In genomic region chr1:214439352-214440119, GRCh38 we compare ENCODE assay signal across 1 cellular context.
A peak's percentile ranks its signal among the peaks of the same experiment; 100 is the strongest.
TF ChIP-seq lines count a peak whose summit lies in the region.

No MANE protein-coding gene starts in this region.

TF ChIP-seq in K562, 482 proteins besides CTCF, POLR2A, EP300 and RAD21 (continued from another document and continues in another):
- TF ChIP-seq, protein P1, sequence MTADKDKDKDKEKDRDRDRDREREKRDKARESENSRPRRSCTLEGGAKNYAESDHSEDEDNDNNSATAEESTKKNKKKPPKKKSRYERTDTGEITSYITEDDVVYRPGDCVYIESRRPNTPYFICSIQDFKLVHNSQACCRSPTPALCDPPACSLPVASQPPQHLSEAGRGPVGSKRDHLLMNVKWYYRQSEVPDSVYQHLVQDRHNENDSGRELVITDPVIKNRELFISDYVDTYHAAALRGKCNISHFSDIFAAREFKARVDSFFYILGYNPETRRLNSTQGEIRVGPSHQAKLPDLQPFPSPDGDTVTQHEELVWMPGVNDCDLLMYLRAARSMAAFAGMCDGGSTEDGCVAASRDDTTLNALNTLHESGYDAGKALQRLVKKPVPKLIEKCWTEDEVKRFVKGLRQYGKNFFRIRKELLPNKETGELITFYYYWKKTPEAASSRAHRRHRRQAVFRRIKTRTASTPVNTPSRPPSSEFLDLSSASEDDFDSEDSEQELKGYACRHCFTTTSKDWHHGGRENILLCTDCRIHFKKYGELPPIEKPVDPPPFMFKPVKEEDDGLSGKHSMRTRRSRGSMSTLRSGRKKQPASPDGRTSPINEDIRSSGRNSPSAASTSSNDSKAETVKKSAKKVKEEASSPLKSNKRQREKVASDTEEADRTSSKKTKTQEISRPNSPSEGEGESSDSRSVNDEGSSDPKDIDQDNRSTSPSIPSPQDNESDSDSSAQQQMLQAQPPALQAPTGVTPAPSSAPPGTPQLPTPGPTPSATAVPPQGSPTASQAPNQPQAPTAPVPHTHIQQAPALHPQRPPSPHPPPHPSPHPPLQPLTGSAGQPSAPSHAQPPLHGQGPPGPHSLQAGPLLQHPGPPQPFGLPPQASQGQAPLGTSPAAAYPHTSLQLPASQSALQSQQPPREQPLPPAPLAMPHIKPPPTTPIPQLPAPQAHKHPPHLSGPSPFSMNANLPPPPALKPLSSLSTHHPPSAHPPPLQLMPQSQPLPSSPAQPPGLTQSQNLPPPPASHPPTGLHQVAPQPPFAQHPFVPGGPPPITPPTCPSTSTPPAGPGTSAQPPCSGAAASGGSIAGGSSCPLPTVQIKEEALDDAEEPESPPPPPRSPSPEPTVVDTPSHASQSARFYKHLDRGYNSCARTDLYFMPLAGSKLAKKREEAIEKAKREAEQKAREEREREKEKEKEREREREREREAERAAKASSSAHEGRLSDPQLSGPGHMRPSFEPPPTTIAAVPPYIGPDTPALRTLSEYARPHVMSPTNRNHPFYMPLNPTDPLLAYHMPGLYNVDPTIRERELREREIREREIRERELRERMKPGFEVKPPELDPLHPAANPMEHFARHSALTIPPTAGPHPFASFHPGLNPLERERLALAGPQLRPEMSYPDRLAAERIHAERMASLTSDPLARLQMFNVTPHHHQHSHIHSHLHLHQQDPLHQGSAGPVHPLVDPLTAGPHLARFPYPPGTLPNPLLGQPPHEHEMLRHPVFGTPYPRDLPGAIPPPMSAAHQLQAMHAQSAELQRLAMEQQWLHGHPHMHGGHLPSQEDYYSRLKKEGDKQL (CRISPR knock-in tag; IDR thresholded peaks at IDR 0.05; ENCODE audit: borderline replicate concordance): no peak
- TF ChIP-seq, protein P2, sequence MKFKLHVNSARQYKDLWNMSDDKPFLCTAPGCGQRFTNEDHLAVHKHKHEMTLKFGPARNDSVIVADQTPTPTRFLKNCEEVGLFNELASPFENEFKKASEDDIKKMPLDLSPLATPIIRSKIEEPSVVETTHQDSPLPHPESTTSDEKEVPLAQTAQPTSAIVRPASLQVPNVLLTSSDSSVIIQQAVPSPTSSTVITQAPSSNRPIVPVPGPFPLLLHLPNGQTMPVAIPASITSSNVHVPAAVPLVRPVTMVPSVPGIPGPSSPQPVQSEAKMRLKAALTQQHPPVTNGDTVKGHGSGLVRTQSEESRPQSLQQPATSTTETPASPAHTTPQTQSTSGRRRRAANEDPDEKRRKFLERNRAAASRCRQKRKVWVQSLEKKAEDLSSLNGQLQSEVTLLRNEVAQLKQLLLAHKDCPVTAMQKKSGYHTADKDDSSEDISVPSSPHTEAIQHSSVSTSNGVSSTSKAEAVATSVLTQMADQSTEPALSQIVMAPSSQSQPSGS (CRISPR knock-in tag; IDR thresholded peaks at IDR 0.05): no peak
- no peak for TF ChIP-seq ZNF184 (CRISPR knock-in tag; IDR thresholded peaks at IDR 0.05)
- TF ChIP-seq NR4A1 (CRISPR knock-in tag; IDR thresholded peaks at IDR 0.05): no peak
- no peak for TF ChIP-seq NR4A1 (tag; IDR thresholded peaks at IDR 0.05)
- no peak for TF ChIP-seq NFRKB (IDR thresholded peaks at IDR 0.05; ENCODE audit: low read depth)
- no peak for TF ChIP-seq UBTF (IDR thresholded peaks at IDR 0.05; ENCODE audit: borderline replicate concordance in 1 of 2, low read depth in 2 of 2, low read length in 2 of 2)
- TF ChIP-seq FOSL1 (tag; conservative IDR thresholded peaks at IDR 0.05): 0 out of 2 replicates have a peak, but pooled peaks have one; percentile 17
- TF ChIP-seq TRIM25 (IDR thresholded peaks at IDR 0.05; ENCODE audit: borderline replicate concordance): no peak
- TF ChIP-seq POU5F1 (IDR thresholded peaks at IDR 0.05; ENCODE audit: borderline replicate concordance, low read depth, low read length, partially characterized antibody): no peak
- TF ChIP-seq ZSCAN32 (CRISPR knock-in tag; IDR thresholded peaks at IDR 0.05): no peak
- no peak for TF ChIP-seq ZNF134 (CRISPR knock-in tag; conservative IDR thresholded peaks at IDR 0.05)
- no peak for TF ChIP-seq CEBPZ (IDR thresholded peaks at IDR 0.05; ENCODE audit: borderline replicate concordance, low read depth, low read length)
- no peak for TF ChIP-seq SMAD4 (CRISPR knock-in tag; conservative IDR thresholded peaks at IDR 0.05)
- TF ChIP-seq, protein P3, sequence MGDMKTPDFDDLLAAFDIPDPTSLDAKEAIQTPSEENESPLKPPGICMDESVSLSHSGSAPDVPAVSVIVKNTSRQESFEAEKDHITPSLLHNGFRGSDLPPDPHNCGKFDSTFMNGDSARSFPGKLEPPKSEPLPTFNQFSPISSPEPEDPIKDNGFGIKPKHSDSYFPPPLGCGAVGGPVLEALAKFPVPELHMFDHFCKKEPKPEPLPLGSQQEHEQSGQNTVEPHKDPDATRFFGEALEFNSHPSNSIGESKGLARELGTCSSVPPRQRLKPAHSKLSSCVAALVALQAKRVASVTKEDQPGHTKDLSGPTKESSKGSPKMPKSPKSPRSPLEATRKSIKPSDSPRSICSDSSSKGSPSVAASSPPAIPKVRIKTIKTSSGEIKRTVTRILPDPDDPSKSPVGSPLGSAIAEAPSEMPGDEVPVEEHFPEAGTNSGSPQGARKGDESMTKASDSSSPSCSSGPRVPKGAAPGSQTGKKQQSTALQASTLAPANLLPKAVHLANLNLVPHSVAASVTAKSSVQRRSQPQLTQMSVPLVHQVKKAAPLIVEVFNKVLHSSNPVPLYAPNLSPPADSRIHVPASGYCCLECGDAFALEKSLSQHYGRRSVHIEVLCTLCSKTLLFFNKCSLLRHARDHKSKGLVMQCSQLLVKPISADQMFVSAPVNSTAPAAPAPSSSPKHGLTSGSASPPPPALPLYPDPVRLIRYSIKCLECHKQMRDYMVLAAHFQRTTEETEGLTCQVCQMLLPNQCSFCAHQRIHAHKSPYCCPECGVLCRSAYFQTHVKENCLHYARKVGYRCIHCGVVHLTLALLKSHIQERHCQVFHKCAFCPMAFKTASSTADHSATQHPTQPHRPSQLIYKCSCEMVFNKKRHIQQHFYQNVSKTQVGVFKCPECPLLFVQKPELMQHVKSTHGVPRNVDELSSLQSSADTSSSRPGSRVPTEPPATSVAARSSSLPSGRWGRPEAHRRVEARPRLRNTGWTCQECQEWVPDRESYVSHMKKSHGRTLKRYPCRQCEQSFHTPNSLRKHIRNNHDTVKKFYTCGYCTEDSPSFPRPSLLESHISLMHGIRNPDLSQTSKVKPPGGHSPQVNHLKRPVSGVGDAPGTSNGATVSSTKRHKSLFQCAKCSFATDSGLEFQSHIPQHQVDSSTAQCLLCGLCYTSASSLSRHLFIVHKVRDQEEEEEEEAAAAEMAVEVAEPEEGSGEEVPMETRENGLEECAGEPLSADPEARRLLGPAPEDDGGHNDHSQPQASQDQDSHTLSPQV (IDR thresholded peaks at IDR 0.05): no peak
- no peak for TF ChIP-seq PCBP2 (IDR thresholded peaks at IDR 0.05; ENCODE audit: low read depth, low read length, poor library complexity, severe bottlenecking)
- TF ChIP-seq CBX3 (IDR thresholded peaks at IDR 0.05; ENCODE audit: borderline replicate concordance in 1 of 2, low read length in 2 of 2): no peak
- no peak for TF ChIP-seq BACH1 (tag; IDR thresholded peaks at IDR 0.05)
- peak; percentile 49 for TF ChIP-seq TEAD4 (IDR thresholded peaks at IDR 0.05; ENCODE audit: low read length)
- no peak for TF ChIP-seq TEAD4 (CRISPR knock-in tag; IDR thresholded peaks at IDR 0.05; ENCODE audit: borderline replicate concordance)
- TF ChIP-seq, protein P4, sequence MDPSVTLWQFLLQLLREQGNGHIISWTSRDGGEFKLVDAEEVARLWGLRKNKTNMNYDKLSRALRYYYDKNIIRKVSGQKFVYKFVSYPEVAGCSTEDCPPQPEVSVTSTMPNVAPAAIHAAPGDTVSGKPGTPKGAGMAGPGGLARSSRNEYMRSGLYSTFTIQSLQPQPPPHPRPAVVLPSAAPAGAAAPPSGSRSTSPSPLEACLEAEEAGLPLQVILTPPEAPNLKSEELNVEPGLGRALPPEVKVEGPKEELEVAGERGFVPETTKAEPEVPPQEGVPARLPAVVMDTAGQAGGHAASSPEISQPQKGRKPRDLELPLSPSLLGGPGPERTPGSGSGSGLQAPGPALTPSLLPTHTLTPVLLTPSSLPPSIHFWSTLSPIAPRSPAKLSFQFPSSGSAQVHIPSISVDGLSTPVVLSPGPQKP (CRISPR knock-in tag; IDR thresholded peaks at IDR 0.05): no peak
- TF ChIP-seq, protein P5, sequence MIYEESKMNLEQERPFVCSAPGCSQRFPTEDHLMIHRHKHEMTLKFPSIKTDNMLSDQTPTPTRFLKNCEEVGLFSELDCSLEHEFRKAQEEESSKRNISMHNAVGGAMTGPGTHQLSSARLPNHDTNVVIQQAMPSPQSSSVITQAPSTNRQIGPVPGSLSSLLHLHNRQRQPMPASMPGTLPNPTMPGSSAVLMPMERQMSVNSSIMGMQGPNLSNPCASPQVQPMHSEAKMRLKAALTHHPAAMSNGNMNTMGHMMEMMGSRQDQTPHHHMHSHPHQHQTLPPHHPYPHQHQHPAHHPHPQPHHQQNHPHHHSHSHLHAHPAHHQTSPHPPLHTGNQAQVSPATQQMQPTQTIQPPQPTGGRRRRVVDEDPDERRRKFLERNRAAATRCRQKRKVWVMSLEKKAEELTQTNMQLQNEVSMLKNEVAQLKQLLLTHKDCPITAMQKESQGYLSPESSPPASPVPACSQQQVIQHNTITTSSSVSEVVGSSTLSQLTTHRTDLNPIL (CRISPR knock-in tag; IDR thresholded peaks at IDR 0.05): no peak
- no peak for TF ChIP-seq ZNF655 (CRISPR knock-in tag; IDR thresholded peaks at IDR 0.05)
- no peak for TF ChIP-seq CEBPG (CRISPR knock-in tag; IDR thresholded peaks at IDR 0.05)
- TF ChIP-seq CEBPG (tag; conservative IDR thresholded peaks at IDR 0.05 in 1 of 2, IDR thresholded peaks at IDR 0.05 in 1 of 2): peak; percentile 65 to 82
- TF ChIP-seq, protein P6, sequence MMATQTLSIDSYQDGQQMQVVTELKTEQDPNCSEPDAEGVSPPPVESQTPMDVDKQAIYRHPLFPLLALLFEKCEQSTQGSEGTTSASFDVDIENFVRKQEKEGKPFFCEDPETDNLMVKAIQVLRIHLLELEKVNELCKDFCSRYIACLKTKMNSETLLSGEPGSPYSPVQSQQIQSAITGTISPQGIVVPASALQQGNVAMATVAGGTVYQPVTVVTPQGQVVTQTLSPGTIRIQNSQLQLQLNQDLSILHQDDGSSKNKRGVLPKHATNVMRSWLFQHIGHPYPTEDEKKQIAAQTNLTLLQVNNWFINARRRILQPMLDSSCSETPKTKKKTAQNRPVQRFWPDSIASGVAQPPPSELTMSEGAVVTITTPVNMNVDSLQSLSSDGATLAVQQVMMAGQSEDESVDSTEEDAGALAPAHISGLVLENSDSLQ (IDR thresholded peaks at IDR 0.05): peak; percentile 27; the same call in 1 of the 2 replicates
- no peak for TF ChIP-seq ZNF197 (CRISPR knock-in tag; IDR thresholded peaks at IDR 0.05; ENCODE audit: low read depth)
